Comparison of ENCODE assay signal across 12 cellular contexts in the genomic region with DNA sequence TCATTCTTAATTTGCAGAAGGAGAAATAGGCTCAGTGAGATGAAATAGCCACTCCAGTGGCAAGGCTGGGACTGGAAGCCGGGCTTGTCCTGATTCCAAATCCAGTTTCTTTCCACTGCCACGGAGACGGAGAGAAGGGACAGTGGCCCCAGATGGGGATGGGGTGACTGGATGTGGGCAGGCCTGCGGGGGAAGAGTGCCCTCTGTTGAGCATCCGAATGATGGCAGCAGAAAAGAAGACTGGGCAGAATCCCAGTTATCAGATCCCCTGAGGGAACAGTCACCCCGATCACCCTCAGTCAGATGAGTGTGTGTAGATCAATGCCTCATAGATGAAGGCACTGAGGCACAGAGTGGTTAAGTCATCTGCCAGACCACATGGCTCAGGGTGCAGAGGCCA. TPM values are rescaled to one million over a fixed set of nuclear protein-coding genes. Genes with fewer than 3 reads are reported as not detected.
DNase-seq lines count a peak whose midpoint lies in the region; ATAC-seq, FAIRE-seq and TF ChIP-seq lines count a peak whose summit lies in the region.
"Not testable (repeated sequence)": the region's sequence is repeated elsewhere in the genome, so short reads cannot be mapped to it uniquely, and the experiment has no call there.
"Had no signal": no experiment of that assay in that cellular context is flagged by ENCODE, and none has a peak within 500 bp of the region (broad histone marks: within the 10 kb centered on the region; RNA-seq: fewer than 3 reads in every experiment).

No MANE protein-coding gene starts in this region.

- not testable (repeated sequence) for H3K14ac ChIP-seq in IMR-90 (replicated peaks; ENCODE audit: low read depth, low read length)

- not testable (repeated sequence) for H3K56ac ChIP-seq in IMR-90 (ENCODE audit: extremely low read depth, insufficient read depth, low read length)

- H3K27me3 Mint-ChIP-seq in activated CD8-positive, alpha-beta T cell treated with anti-CD3 and anti-CD28 coated beads for 36 hours; central memory CD8-positive, alpha-beta T cell: not testable (repeated sequence)

- not testable (repeated sequence) for FAIRE-seq in D721Med (lab: Jason Lieb, UNC)
- peak; percentile 72 for FAIRE-seq in keratinocyte (lab: Jason Lieb, UNC)

- H4K5ac ChIP-seq in IMR-90 (ENCODE audit: low read depth, low read length): not testable (repeated sequence)

- not testable (repeated sequence) for H3K27me3 ChIP-seq in IMR-90 (ENCODE audit: control insufficient read depth, insufficient read depth, low read length); Panc1 (ENCODE audit: control insufficient read depth, insufficient read depth, low read length); keratinocyte (ENCODE audit: control insufficient read depth, extremely low read depth, insufficient read depth, low read length); aorta (ENCODE audit: control insufficient read depth in 1 of 2, insufficient read depth in 2 of 2, low read length in 1 of 2)

- not testable (repeated sequence) for H4K20me1 ChIP-seq in IMR-90 (ENCODE audit: insufficient read depth, low read length); keratinocyte (ENCODE audit: control insufficient read depth, extremely low read depth, insufficient read depth, low read length)

- H3K4me1 Mint-ChIP-seq in activated CD8-positive, alpha-beta T cell treated with anti-CD3 and anti-CD28 coated beads for 36 hours (ENCODE audit: low read depth); central memory CD8-positive, alpha-beta T cell: not testable (repeated sequence)

- dilution Hi-C loops in IMR-90 (cut with HindIII; ENCODE audit: low sequenced_read_pairs, unreplicated experiment); keratinocyte (cut with MboI; ENCODE audit: extremely low pct_ligation_motif_present, low sequenced_read_pairs): not testable (repeated sequence)

- not testable (repeated sequence) for H3K18ac ChIP-seq in IMR-90 (ENCODE audit: low read depth, low read length)

- H3K9me3 Mint-ChIP-seq in activated CD8-positive, alpha-beta T cell treated with anti-CD3 and anti-CD28 coated beads for 36 hours; central memory CD8-positive, alpha-beta T cell: not testable (repeated sequence)

- H3K9me1 ChIP-seq in IMR-90 (ENCODE audit: insufficient read depth, low read length); keratinocyte (ENCODE audit: control insufficient read depth, extremely low read depth, insufficient read depth, low read length): not testable (repeated sequence)

- not testable (repeated sequence) for BruUV-seq in IMR-90 (replicated peaks; lab: Mats Ljungman, UMichigan); Panc1 (replicated peaks; lab: Mats Ljungman, UMichigan)

- H3K36me3 Mint-ChIP-seq in activated CD8-positive, alpha-beta T cell treated with anti-CD3 and anti-CD28 coated beads for 36 hours (ENCODE audit: low read depth); central memory CD8-positive, alpha-beta T cell (ENCODE audit: insufficient read depth): not testable (repeated sequence)

- not testable (repeated sequence) for H4K91ac ChIP-seq in IMR-90 (ENCODE audit: insufficient read depth, low read depth, low read length)

- not testable (repeated sequence) for H2BK15ac ChIP-seq in IMR-90 (ENCODE audit: low read depth, low read length)

- intact Hi-C loops in IMR-90 (cut with micrococcal nuclease); Panc1 (cut with micrococcal nuclease; ENCODE audit: unreplicated experiment); activated CD8-positive, alpha-beta T cell treated with anti-CD3 and anti-CD28 coated beads for 36 hours (cut with micrococcal nuclease); aorta (cut with DNase I): not testable (repeated sequence)

- not testable (repeated sequence) for H4K8ac ChIP-seq in IMR-90 (ENCODE audit: low read depth in 2 of 2, low read length in 2 of 2)

- TF ChIP-seq RAD21 in IMR-90 (IDR thresholded peaks at IDR 0.05; ENCODE audit: low read length): peak; percentile 36

- H2AK9ac ChIP-seq in IMR-90 (replicated peaks; ENCODE audit: low read depth, low read length, poor library complexity): not testable (repeated sequence)

- H2BK120ac ChIP-seq in IMR-90 (ENCODE audit: low read depth, low read length): not testable (repeated sequence)

- WGBS in IMR-90 (ENCODE audit: extremely low coverage in 2 of 2, insufficient read length in 1 of 2), 2 experiments: no CpG with 5 or more reads among the region's 6 CpGs
- WGBS in aorta, 2 donors: 6 to 13% methylated on average over 5 of the region's 6 CpGs

- CTCF ChIA-PET in IMR-90 (lab: Yijun Ruan, JAX); Panc1 (lab: Charles Lee); activated CD8-positive, alpha-beta T cell treated with anti-CD3 and anti-CD28 coated beads for 36 hours (lab: Charles Lee): not testable (repeated sequence)

- not testable (repeated sequence) for H2AFZ ChIP-seq in IMR-90 (replicated peaks; ENCODE audit: low read length, poor library complexity); keratinocyte (ENCODE audit: control insufficient read depth, low read length)

- ATAC-seq in IMR-90 (ENCODE audit: low read depth) (peak; percentile 97), Panc1 (peak; percentile 82), omental fat pad (ENCODE audit: low FRiP score) (peak; percentile 25), aorta (ENCODE audit: low FRiP score) (peak; percentile 68)
- peak; percentile 75 for ATAC-seq in activated CD8-positive, alpha-beta T cell treated with anti-CD3 and anti-CD28 coated beads for 36 hours
- peak; percentile 62 for ATAC-seq in central memory CD8-positive, alpha-beta T cell (replicated peaks; ENCODE audit: extremely low read depth, poor library complexity, severe bottlenecking)

- not testable (repeated sequence) for H3K27ac ChIP-seq in IMR-90 (ENCODE audit: insufficient read depth, low read length); Panc1 (ENCODE audit: low read length); keratinocyte (ENCODE audit: control insufficient read depth, insufficient read depth, low read length); aorta (ENCODE audit: low read depth in 1 of 2, low read length in 2 of 2)

- in situ Hi-C loops in IMR-90 (cut with MboI; ENCODE audit: low sequenced_read_pairs); Panc1 (cut with HindIII; ENCODE audit: low pct_unique_long_range_greater_than_20kb, low sequenced_read_pairs): not testable (repeated sequence)

- not testable (repeated sequence) for H3K4me3 ChIP-seq in IMR-90 (ENCODE audit: insufficient read depth, low read depth, low read length); Panc1 (ENCODE audit: low read depth in 2 of 2, low read length in 2 of 2); keratinocyte (ENCODE audit: control insufficient read depth in 2 of 3, extremely low read depth in 1 of 3, insufficient read depth in 2 of 3, low read depth in 1 of 3, low read length in 3 of 3); aorta (ENCODE audit: low read length in 2 of 2)

- not testable (repeated sequence) for H3K27ac Mint-ChIP-seq in activated CD8-positive, alpha-beta T cell treated with anti-CD3 and anti-CD28 coated beads for 36 hours; central memory CD8-positive, alpha-beta T cell (ENCODE audit: low read depth)

- DNase-seq in D721Med (ENCODE audit: insufficient read length, low spot score); IMR-90; Panc1 (ENCODE audit: low read depth, low spot score); activated CD8-positive, alpha-beta T cell treated with anti-CD3 and anti-CD28 coated beads for 36 hours; central memory CD8-positive, alpha-beta T cell (ENCODE audit: low spot score in 2 of 2); keratinocyte (ENCODE audit: low read depth, low spot score); omental fat pad (ENCODE audit: low spot score); aorta: not testable (repeated sequence)

- TF ChIP-seq CTCF in D721Med (IDR thresholded peaks at IDR 0.05; ENCODE audit: insufficient read depth, missing control alignments) (peak; percentile 8), IMR-90 (conservative IDR thresholded peaks at IDR 0.05; ENCODE audit: low read depth, low read length) (peak; percentile 20; the same call in 1 of the 2 replicates), Panc1 (IDR thresholded peaks at IDR 0.05) (peak; percentile 58)
- peak; percentile 35 for TF ChIP-seq CTCF in activated CD8-positive, alpha-beta T cell treated with anti-CD3 and anti-CD28 coated beads for 36 hours (IDR thresholded peaks at IDR 0.05)
- TF ChIP-seq CTCF in keratinocyte (optimal IDR thresholded peaks at IDR 0.05 in 1 of 3, IDR thresholded peaks at IDR 0.05 in 1 of 3, conservative IDR thresholded peaks at IDR 0.05 in 1 of 3; ENCODE audit: extremely low read depth in 1 of 3, insufficient read depth in 2 of 3, low read length in 3 of 3); omental fat pad (IDR thresholded peaks at IDR 0.05): not testable (repeated sequence)

- not testable (repeated sequence) for H2AK5ac ChIP-seq in IMR-90 (ENCODE audit: low read depth, low read length)

- H3K4me1 ChIP-seq in IMR-90 (ENCODE audit: control insufficient read depth, insufficient read depth, low read length); Panc1 (ENCODE audit: control insufficient read depth, insufficient read depth, low read length); keratinocyte (ENCODE audit: control insufficient read depth, extremely low read depth, insufficient read depth, low read length); aorta (ENCODE audit: control insufficient read depth in 1 of 2, insufficient read depth in 2 of 2, low read length in 2 of 2): not testable (repeated sequence)

- H3K79me1 ChIP-seq in IMR-90 (ENCODE audit: low read depth in 1 of 2, low read length in 2 of 2): not testable (repeated sequence)

- not testable (repeated sequence) for H3K9me3 ChIP-seq in IMR-90 (ENCODE audit: control insufficient read depth, insufficient read depth, low read length); Panc1 (ENCODE audit: control insufficient read depth, insufficient read depth, low read depth, low read length); keratinocyte (ENCODE audit: control insufficient read depth, low read depth, low read length); aorta (ENCODE audit: control insufficient read depth, low read length)

- not testable (repeated sequence) for H3K4ac ChIP-seq in IMR-90 (ENCODE audit: low read depth, low read length)

- POLR2A ChIA-PET in IMR-90 (lab: Charles Lee; ENCODE audit: unreplicated experiment); Panc1 (lab: Charles Lee); activated CD8-positive, alpha-beta T cell treated with anti-CD3 and anti-CD28 coated beads for 36 hours (lab: Charles Lee): not testable (repeated sequence)

- H3K9ac ChIP-seq in IMR-90 (ENCODE audit: low read depth, low read length); keratinocyte (ENCODE audit: control insufficient read depth, extremely low read depth, insufficient read depth, low read length): not testable (repeated sequence)

- H3K4me2 ChIP-seq in IMR-90 (ENCODE audit: low read depth, low read length); keratinocyte (ENCODE audit: control insufficient read depth, extremely low read depth, insufficient read depth, low read depth, low read length): not testable (repeated sequence)

- not testable (repeated sequence) for H2BK5ac ChIP-seq in IMR-90 (ENCODE audit: low read depth, low read length, poor library complexity, severe bottlenecking)

- not testable (repeated sequence) for H3K23ac ChIP-seq in IMR-90 (ENCODE audit: low read depth, low read length)

- H3K79me2 ChIP-seq in keratinocyte (ENCODE audit: control insufficient read depth, insufficient read depth, low read length): not testable (repeated sequence)

- not testable (repeated sequence) for H3K4me3 Mint-ChIP-seq in activated CD8-positive, alpha-beta T cell treated with anti-CD3 and anti-CD28 coated beads for 36 hours; central memory CD8-positive, alpha-beta T cell

- H2BK20ac ChIP-seq in IMR-90 (ENCODE audit: low read depth, low read length): not testable (repeated sequence)

- TF ChIP-seq POLR2A in IMR-90 (IDR thresholded peaks at IDR 0.05; ENCODE audit: low read depth, low read length): not testable (repeated sequence)

- not testable (repeated sequence) for H3K36me3 ChIP-seq in IMR-90 (ENCODE audit: control insufficient read depth, insufficient read depth, low read length); Panc1 (ENCODE audit: control insufficient read depth, insufficient read depth, low read length); keratinocyte (ENCODE audit: control insufficient read depth in 2 of 2, extremely low read depth in 1 of 2, insufficient read depth in 2 of 2, low read length in 2 of 2); aorta (ENCODE audit: control insufficient read depth in 1 of 2, insufficient read depth in 2 of 2, low read length in 1 of 2)

RNA-seq across cellular contexts. Expression of gene RHD, which starts 17.7 kb away (rescaled TPM):
- 0.28 TPM in 1 of 2 replicates, not detected in the other for total RNA-seq in IMR-90 (2012; rRNA removed)
- polyA plus RNA-seq in IMR-90 (2012; rRNA removed): not detected in 2 replicates
- 0.09 and 0.27 TPM in 2 replicates for polyA plus RNA-seq in IMR-90 (2012; cell fraction: cytosol; rRNA removed)
- polyA plus RNA-seq in IMR-90 (2012; cell fraction: nucleus; rRNA removed; ENCODE audit: low replicate concordance): not detected in 2 replicates
- total RNA-seq in Panc1 (2021; ENCODE audit: unreplicated experiment): not detected
- 0.34 TPM for polyA plus RNA-seq in Panc1 (2012; ENCODE audit: insufficient read length)
- total RNA-seq in activated CD8-positive, alpha-beta T cell treated with anti-CD3 and anti-CD28 coated beads for 36 hours: not detected
- polyA plus RNA-seq in keratinocyte: not detected in 3 replicates
- not detected for polyA plus RNA-seq in keratinocyte (2011; ENCODE audit: low read depth)
- not detected in 2 replicates for polyA plus RNA-seq in keratinocyte (2011; cell fraction: cytosol; rRNA removed)
- polyA plus RNA-seq in keratinocyte (2011; cell fraction: nucleus; rRNA removed): not detected in 2 replicates
- polyA plus RNA-seq in keratinocyte (2012; ENCODE audit: low replicate concordance): 0.06 TPM in 1 of 2 replicates, not detected in the other
- polyA minus RNA-seq in keratinocyte: not detected in 3 replicates
- not detected for polyA minus RNA-seq in keratinocyte (2011; cell fraction: cytosol; rRNA and poly(A)+ RNA removed)
- not detected in 2 replicates for polyA minus RNA-seq in keratinocyte (2011; cell fraction: nucleus; rRNA and poly(A)+ RNA removed)
- not detected for total RNA-seq in omental fat pad
- total RNA-seq in aorta: not detected
- polyA plus RNA-seq in aorta: not detected
- total RNA-seq: activated naive CD8-positive, alpha-beta T cell treated with anti-CD3 and anti-CD28 coated beads, Interleukin-2, amount 10 ng/mL, durations not matched to agents 7 days and 5 days; G401; glomerular endothelial cell had no signal
- polyA plus RNA-seq: esophagus had no signal

RNA-seq across cellular contexts. Expression of gene RSRP1, which starts 42.8 kb away (rescaled TPM):
- total RNA-seq in IMR-90 (2012; rRNA removed): 71.0 and 73.9 TPM in 2 replicates
- polyA plus RNA-seq in IMR-90 (2012; rRNA removed): 41.5 and 71.0 TPM in 2 replicates
- 11.6 and 22.6 TPM in 2 replicates for polyA plus RNA-seq in IMR-90 (2012; cell fraction: cytosol; rRNA removed)
- polyA plus RNA-seq in IMR-90 (2012; cell fraction: nucleus; rRNA removed; ENCODE audit: low replicate concordance): 417 and 584 TPM in 2 replicates
- 104 TPM for total RNA-seq in Panc1 (2021; ENCODE audit: unreplicated experiment)
- 30.5 TPM for polyA plus RNA-seq in Panc1 (2012; ENCODE audit: insufficient read length)
- 100 to 1,000 TPM; 124 to 139 TPM for total RNA-seq in activated CD8-positive, alpha-beta T cell treated with anti-CD3 and anti-CD28 coated beads for 36 hours
- 23.4 to 71.2 TPM (median 47.6 TPM) in 3 replicates for polyA plus RNA-seq in keratinocyte
- 222 TPM for polyA plus RNA-seq in keratinocyte (2011; ENCODE audit: low read depth)
- 4.1 and 6.7 TPM in 2 replicates for polyA plus RNA-seq in keratinocyte (2011; cell fraction: cytosol; rRNA removed)
- polyA plus RNA-seq in keratinocyte (2011; cell fraction: nucleus; rRNA removed): 195 and 236 TPM in 2 replicates
- 16.6 and 73.3 TPM in 2 replicates for polyA plus RNA-seq in keratinocyte (2012; ENCODE audit: low replicate concordance)
- polyA minus RNA-seq in keratinocyte: 12.7 to 51.5 TPM (median 35.9 TPM) in 3 replicates
- 12.3 TPM for polyA minus RNA-seq in keratinocyte (2011; cell fraction: cytosol; rRNA and poly(A)+ RNA removed)
- polyA minus RNA-seq in keratinocyte (2011; cell fraction: nucleus; rRNA and poly(A)+ RNA removed): 71.4 and 90.7 TPM in 2 replicates
- 100 to 1,000 TPM in 2 of 4 donors, 10 to 100 TPM in 2; 98.7 to 236 (median 103) TPM for total RNA-seq in omental fat pad
- total RNA-seq in aorta: 100 to 1,000 TPM; 103 to 172 TPM
- 100 to 1,000 TPM in 1 of 2 donors, 10 to 100 TPM in 1; 60.1 to 217 TPM for polyA plus RNA-seq in aorta

RNA-seq across cellular contexts. Expression of gene TMEM50A, which starts 48.1 kb away (rescaled TPM):
- total RNA-seq in IMR-90 (2012; rRNA removed): 48.4 and 101 TPM in 2 replicates
- 54.6 and 63.9 TPM in 2 replicates for polyA plus RNA-seq in IMR-90 (2012; rRNA removed)
- 23.0 and 27.0 TPM in 2 replicates for polyA plus RNA-seq in IMR-90 (2012; cell fraction: cytosol; rRNA removed)
- polyA plus RNA-seq in IMR-90 (2012; cell fraction: nucleus; rRNA removed; ENCODE audit: low replicate concordance): 4.7 and 22.7 TPM in 2 replicates
- 124 TPM for total RNA-seq in Panc1 (2021; ENCODE audit: unreplicated experiment)
- 126 TPM for polyA plus RNA-seq in Panc1 (2012; ENCODE audit: insufficient read length)
- total RNA-seq in activated CD8-positive, alpha-beta T cell treated with anti-CD3 and anti-CD28 coated beads for 36 hours: 10 to 100 TPM; 88.5 to 89.3 TPM
- 113 to 166 TPM (median 114 TPM) in 3 replicates for polyA plus RNA-seq in keratinocyte
- 46.0 TPM for polyA plus RNA-seq in keratinocyte (2011; ENCODE audit: low read depth)
- 110 and 176 TPM in 2 replicates for polyA plus RNA-seq in keratinocyte (2011; cell fraction: cytosol; rRNA removed)
- polyA plus RNA-seq in keratinocyte (2011; cell fraction: nucleus; rRNA removed): 86.9 and 148 TPM in 2 replicates
- polyA plus RNA-seq in keratinocyte (2012; ENCODE audit: low replicate concordance): 172 and 174 TPM in 2 replicates
- 20.5 to 54.1 TPM (median 36.5 TPM) in 3 replicates for polyA minus RNA-seq in keratinocyte
- polyA minus RNA-seq in keratinocyte (2011; cell fraction: cytosol; rRNA and poly(A)+ RNA removed): 76.4 TPM
- 40.4 and 51.7 TPM in 2 replicates for polyA minus RNA-seq in keratinocyte (2011; cell fraction: nucleus; rRNA and poly(A)+ RNA removed)
- 100 to 1,000 TPM in 1 of 4 donors, 10 to 100 TPM in 3; 81.1 to 130 (median 96.6) TPM for total RNA-seq in omental fat pad
- total RNA-seq in aorta: 100 to 1,000 TPM; 114 to 115 TPM
- polyA plus RNA-seq in aorta: 100 to 1,000 TPM; 110 to 140 TPM

RNA-seq across cellular contexts. Expression of gene SYF2, which starts 57.7 kb away (rescaled TPM):
- total RNA-seq in IMR-90 (2012; rRNA removed) (8.6 and 22.2 TPM in 2 replicates), Panc1 (2021; ENCODE audit: unreplicated experiment) (28.9 TPM), omental fat pad (10 to 100 TPM; 37.0 to 57.4 (median 47.4) TPM), aorta (10 to 100 TPM; 43.0 to 46.1 TPM)
- polyA plus RNA-seq in IMR-90 (2012; rRNA removed) (16.8 and 19.5 TPM in 2 replicates), keratinocyte (19.3 to 31.8 TPM (median 20.6 TPM) in 3 replicates), aorta (100 to 1,000 TPM; 103 to 142 TPM)
- 1.9 and 2.6 TPM in 2 replicates for polyA plus RNA-seq in IMR-90 (2012; cell fraction: cytosol; rRNA removed)
- 0.99 and 6.8 TPM in 2 replicates for polyA plus RNA-seq in IMR-90 (2012; cell fraction: nucleus; rRNA removed; ENCODE audit: low replicate concordance)
- 34.5 TPM for polyA plus RNA-seq in Panc1 (2012; ENCODE audit: insufficient read length)
- total RNA-seq in activated CD8-positive, alpha-beta T cell treated with anti-CD3 and anti-CD28 coated beads for 36 hours: 10 to 100 TPM; 35.7 to 39.6 TPM
- polyA plus RNA-seq in keratinocyte (2011; ENCODE audit: low read depth): 176 TPM
- 19.3 and 36.1 TPM in 2 replicates for polyA plus RNA-seq in keratinocyte (2011; cell fraction: cytosol; rRNA removed)
- polyA plus RNA-seq in keratinocyte (2011; cell fraction: nucleus; rRNA removed): 14.8 and 23.5 TPM in 2 replicates
- 27.8 and 63.5 TPM in 2 replicates for polyA plus RNA-seq in keratinocyte (2012; ENCODE audit: low replicate concordance)
- polyA minus RNA-seq in keratinocyte: 1.6 to 5.3 TPM in 2 of 3 replicates, not detected in the other
- polyA minus RNA-seq in keratinocyte (2011; cell fraction: cytosol; rRNA and poly(A)+ RNA removed): 9.0 TPM
- polyA minus RNA-seq in keratinocyte (2011; cell fraction: nucleus; rRNA and poly(A)+ RNA removed): 3.3 and 7.8 TPM in 2 replicates

Comparison
In these comparisons a context has a peak if more than half of its experiments do, and no peak if none do; other contexts are left out.
1. ATAC-seq: peak in every context shown above with its lines; median percentile 97 in IMR-90; 82 in Panc1; 75 in activated CD8-positive, alpha-beta T cell treated with anti-CD3 and anti-CD28 coated beads for 36 hours; 68 in aorta; 62 in central memory CD8-positive, alpha-beta T cell; 25 in omental fat pad.